In genomic region chr6:52570291-52570700, GRCh38 we compare ENCODE assay signal across 13 cellular contexts. TPM values are rescaled to one million over a fixed set of nuclear protein-coding genes. Genes with fewer than 3 reads are reported as not detected.
DNase-seq lines count a peak whose midpoint lies in the region; ATAC-seq and TF ChIP-seq lines count a peak whose summit lies in the region.
"Had no signal": no experiment of that assay in that cellular context is flagged by ENCODE, and none has a peak within 500 bp of the region (broad histone marks: within the 10 kb centered on the region; RNA-seq: fewer than 3 reads in every experiment).

No MANE protein-coding gene starts in this region.

- POLR2A ChIA-PET in AG04450 (lab: Yijun Ruan, JAX) = interaction anchor here (1.2 to 1.7 kb wide), 3 partner anchors 10 to 56 kb away, joined by 4 to 6 read pairs (median 6); no protein-coding TSS in a partner anchor

- ATAC-seq in GM18502 (IDR thresholded peaks at IDR 0.05; ENCODE audit: poor library complexity, unreplicated experiment) (no peak), HG02852 (IDR thresholded peaks at IDR 0.05; ENCODE audit: unreplicated experiment) (no peak)
- ATAC-seq: natural killer cell treated with Interleukin-12 subunit alpha and Interleukin-12 subunit beta and Interleukin-15 and Interleukin-18, amount 100 ng/mL, for 72 hours; PC-3 had no signal

- no peaks in the 10 kb centered on the region for H3K36me3 ChIP-seq in esophagus squamous epithelium

- H3K27me3 ChIP-seq in AG04450 (ENCODE audit: control insufficient read depth, insufficient read depth, low read length) = no peaks in the 10 kb centered on the region
- H3K27me3 ChIP-seq in esophagus squamous epithelium = no peaks in the 10 kb centered on the region

- no peaks in the 10 kb centered on the region for H3K9me3 Mint-ChIP-seq in glutamatergic neuron (ENCODE audit: unreplicated experiment)
- H3K9me3 Mint-ChIP-seq: activated T-helper 1 cell treated with anti-CD3 and anti-CD28 coated beads, Interleukin-12 subunit alpha, Interleukin-12 subunit beta, Interleukin-2, Interleukin-4 antibody, amounts not matched to agents 30 ng/mL and 10 ng/mL and 1 ng/mL, durations not matched to agents 14 hours and 24 hours and 36 hours; natural killer cell treated with Interleukin-12 subunit alpha and Interleukin-12 subunit beta and Interleukin-15 and Interleukin-18, amount 100 ng/mL, for 72 hours had no signal

- 30 to 62% methylated on average over 5 to 8 of the region's 8 CpGs for WGBS in esophagus squamous epithelium, 2 donors

- H3K4me1 ChIP-seq in esophagus squamous epithelium = peaks cover 9 to 97% (median 61%) of the 10 kb centered on the region in 3 donors

- H3K27ac Mint-ChIP-seq in glutamatergic neuron (ENCODE audit: unreplicated experiment) = no peak overlapping the region
- H3K27ac Mint-ChIP-seq: activated T-helper 1 cell treated with anti-CD3 and anti-CD28 coated beads, Interleukin-12 subunit alpha, Interleukin-12 subunit beta, Interleukin-2, Interleukin-4 antibody, amounts not matched to agents 30 ng/mL and 10 ng/mL and 1 ng/mL, durations not matched to agents 14 hours and 24 hours and 36 hours; natural killer cell treated with Interleukin-12 subunit alpha and Interleukin-12 subunit beta and Interleukin-15 and Interleukin-18, amount 100 ng/mL, for 72 hours had no signal

- H3K27ac ChIP-seq in AG04450 (ENCODE audit: low read depth, low read length) (peak overlapping the region; percentile 34), esophagus squamous epithelium (peak overlapping the region in 3 of 4 donors; percentile 9 to 71 (median 49))

- intact Hi-C loops in esophagus squamous epithelium (cut with DNase I) = no loop called here

- H3K4me1 Mint-ChIP-seq in glutamatergic neuron (ENCODE audit: low read depth, unreplicated experiment) = peaks cover 24% of the 10 kb centered on the region

- TF ChIP-seq CTCF in AG04450 (IDR thresholded peaks at IDR 0.05; ENCODE audit: low read depth, low read length) = no peak
- TF ChIP-seq CTCF in esophagus squamous epithelium (IDR thresholded peaks at IDR 0.05) = no peak
- no peak for TF ChIP-seq CTCF in glutamatergic neuron (IDR thresholded peaks at IDR 0.05; ENCODE audit: partially characterized antibody, unreplicated experiment)

- H3K4me3 Mint-ChIP-seq in glutamatergic neuron (ENCODE audit: unreplicated experiment) = no peak overlapping the region
- H3K4me3 Mint-ChIP-seq: activated T-helper 1 cell treated with anti-CD3 and anti-CD28 coated beads, Interleukin-12 subunit alpha, Interleukin-12 subunit beta, Interleukin-2, Interleukin-4 antibody, amounts not matched to agents 30 ng/mL and 10 ng/mL and 1 ng/mL, durations not matched to agents 14 hours and 24 hours and 36 hours; natural killer cell treated with Interleukin-12 subunit alpha and Interleukin-12 subunit beta and Interleukin-15 and Interleukin-18, amount 100 ng/mL, for 72 hours had no signal

- no peaks in the 10 kb centered on the region for H3K9me3 ChIP-seq in AG04450 (ENCODE audit: control insufficient read depth, insufficient read depth, low read length)
- H3K9me3 ChIP-seq in esophagus squamous epithelium = no peaks in the 10 kb centered on the region

- peaks cover 6% of the 10 kb centered on the region for H3K27me3 Mint-ChIP-seq in glutamatergic neuron (ENCODE audit: unreplicated experiment)
- H3K27me3 Mint-ChIP-seq: natural killer cell treated with Interleukin-12 subunit alpha and Interleukin-12 subunit beta and Interleukin-15 and Interleukin-18, amount 100 ng/mL, for 72 hours had no signal

- H3K4me3 ChIP-seq in AG04450 (ENCODE audit: low read depth, low read length) = peak overlapping the region; percentile 17; the same call in 1 of the 2 replicates
- peak overlapping the region in 1 of 4 donors; percentile 13 for H3K4me3 ChIP-seq in esophagus squamous epithelium

- H3K36me3 Mint-ChIP-seq in glutamatergic neuron (ENCODE audit: unreplicated experiment) = no peaks in the 10 kb centered on the region
- H3K36me3 Mint-ChIP-seq: natural killer cell treated with Interleukin-12 subunit alpha and Interleukin-12 subunit beta and Interleukin-15 and Interleukin-18, amount 100 ng/mL, for 72 hours had no signal

- no peak for TF ChIP-seq POLR2A in esophagus squamous epithelium (IDR thresholded peaks at IDR 0.05)

- CTCF ChIA-PET in AG04450 (lab: Charles Lee) = interaction anchor here (1.0 to 1.4 kb wide), 4 partner anchors 29 to 154 kb away, joined by 3 to 5 read pairs (median 4); no protein-coding TSS in a partner anchor

- DNase-seq in AG04450 (ENCODE audit: low read depth, low spot score) (no peak), NCI-H1092 treated with DMSO at 0.1 percent for 48 hours (lab: John Stamatoyannopoulos, UW) (peak; percentile 2), esophagus squamous epithelium (lab: John Stamatoyannopoulos, UW) (no peak), myocyte (ENCODE audit: low read depth) (peak; percentile 57), glutamatergic neuron (no peak), hepatic stellate cell (ENCODE audit: low spot score) (no peak)
- DNase-seq: AML-193, MV-4-11, PC-3 had no signal

RNA-seq across cellular contexts. Expression of gene TRAM2, which starts 6.6 kb away (rescaled TPM):
- 134 and 152 TPM in 2 replicates for polyA plus RNA-seq in AG04450 (2011; rRNA removed)
- 164 and 174 TPM in 2 replicates for polyA minus RNA-seq in AG04450 (2011; rRNA and poly(A)+ RNA removed)
- total RNA-seq in esophagus squamous epithelium (1 to 10 TPM; 2.3 to 8.6 (median 5.3) TPM), myocyte (70.0 and 81.3 TPM in 2 replicates), glutamatergic neuron (ENCODE audit: unreplicated experiment) (16.2 TPM)
- polyA plus RNA-seq in myocyte (2012) = 110 TPM

Comparison
In these comparisons a context has a peak if more than half of its experiments do, and no peak if none do; other contexts are left out.
1. DNase-seq: peak in NCI-H1092 treated with DMSO at 0.1 percent for 48 hours (single experiment) and myocyte (single experiment); none in AG04450 (single experiment), esophagus squamous epithelium (single experiment), glutamatergic neuron (single experiment) and hepatic stellate cell (single experiment).